Comparison of ENCODE assay signal across 1 cellular context in genomic region chr11:80441821-80442220, GRCh38.
TF ChIP-seq lines count a peak whose summit lies in the region.

No MANE protein-coding gene starts in this region.

TF ChIP-seq in IMR-90, 13 proteins besides CTCF, POLR2A, EP300 and RAD21 (continued from another document):
- TF ChIP-seq ELK1 (IDR thresholded peaks at IDR 0.05; ENCODE audit: borderline replicate concordance, low read depth, low read length), result no peak
- no peak for TF ChIP-seq MXI1 (IDR thresholded peaks at IDR 0.05; ENCODE audit: borderline replicate concordance, low read depth, low read length)
- no peak for TF ChIP-seq BHLHE40 (IDR thresholded peaks at IDR 0.05; ENCODE audit: low read depth, low read length)
- TF ChIP-seq FOS (IDR thresholded peaks at IDR 0.05; ENCODE audit: low read depth, low read length), result no peak
